In genomic region chr17:32446949-32447348, GRCh38 we compare ENCODE assay signal across 11 cellular contexts. TPM values are rescaled to one million over a fixed set of nuclear protein-coding genes. Genes with fewer than 3 reads are reported as not detected.
DNase-seq lines count a peak whose midpoint lies in the region; ATAC-seq and TF ChIP-seq lines count a peak whose summit lies in the region.
"Had no signal": no experiment of that assay in that cellular context is flagged by ENCODE, and none has a peak within 500 bp of the region (broad histone marks: within the 10 kb centered on the region; RNA-seq: fewer than 3 reads in every experiment).

No MANE protein-coding gene starts in this region.

- H3K27ac Mint-ChIP-seq in stimulated activated naive CD8-positive, alpha-beta T cell treated with anti-CD3 and anti-CD28 coated beads, Interleukin-15, Interleukin-2, amounts not matched to agents 100 ng/mL and 50 ng/mL, for 24 hours, result peak overlapping the region; percentile 19
- H3K27ac Mint-ChIP-seq in endodermal cell (peak overlapping the region; percentile 65), type B pancreatic cell (no peak overlapping the region)

- CTCF ChIA-PET in PC-3 (lab: Charles Lee), result no interaction called here

- no peak overlapping the region for H3K9ac ChIP-seq in PC-3 (ENCODE audit: low read length)
- no peak overlapping the region for H3K9ac ChIP-seq in endodermal cell (ENCODE audit: extremely low read depth, low read length, poor library complexity, severe bottlenecking)

- peaks cover 77% of the 10 kb centered on the region for H3K79me2 ChIP-seq in PC-3 (ENCODE audit: low read length)

- WGBS in endodermal cell (ENCODE audit: insufficient coverage in 1 of 2, insufficient read length in 1 of 2), 2 experiments, result 96 to 100% methylated on average over 2 of the region's 2 CpGs

- POLR2A ChIA-PET in PC-3 (lab: Charles Lee; ENCODE audit: unreplicated experiment), result no interaction called here

- peaks cover 42% of the 10 kb centered on the region for H3K4me1 Mint-ChIP-seq in stimulated activated naive CD8-positive, alpha-beta T cell treated with anti-CD3 and anti-CD28 coated beads, Interleukin-15, Interleukin-2, amounts not matched to agents 100 ng/mL and 50 ng/mL, for 24 hours (ENCODE audit: low read depth)
- H3K4me1 Mint-ChIP-seq in endodermal cell (peaks cover 12% of the 10 kb centered on the region), type B pancreatic cell (ENCODE audit: unreplicated experiment) (peaks cover 18% of the 10 kb centered on the region)

- H3K27me3 ChIP-seq in PC-3 (ENCODE audit: low read length) (no peaks in the 10 kb centered on the region), endodermal cell (ENCODE audit: control insufficient read depth, insufficient read depth, low read length, poor library complexity, severe bottlenecking) (peaks cover 5% of the 10 kb centered on the region)

- no peak for DNase-seq in stimulated activated naive CD8-positive, alpha-beta T cell treated with anti-CD3 and anti-CD28 coated beads, Interleukin-15, Interleukin-2, amounts not matched to agents 100 U/mL and 50 U/mL, for 24 hours
- DNase-seq in PC-3 (no peak), endodermal cell (no peak), type B pancreatic cell (ENCODE audit: extremely low spot score, unreplicated experiment) (no peak), NCI-H2227 (lab: John Stamatoyannopoulos, UW; ENCODE audit: unreplicated experiment) (no peak), iPS-NIHi7 (ENCODE audit: extremely low spot score) (no peak)
- DNase-seq in central memory CD4-positive, alpha-beta T cell, result no peak
- DNase-seq: activated naive CD4-positive, alpha-beta T cell treated with Interleukin-2 at 50 U/mL for 16 hours; kidney glomerular epithelial cell had no signal

- peaks cover 5% of the 10 kb centered on the region for H3K27me3 Mint-ChIP-seq in stimulated activated naive CD8-positive, alpha-beta T cell treated with anti-CD3 and anti-CD28 coated beads, Interleukin-15, Interleukin-2, amounts not matched to agents 100 ng/mL and 50 ng/mL, for 24 hours
- H3K27me3 Mint-ChIP-seq in endodermal cell (ENCODE audit: insufficient read depth), result peaks cover 20% of the 10 kb centered on the region
- H3K27me3 Mint-ChIP-seq in type B pancreatic cell, result peaks cover 11% of the 10 kb centered on the region

- BruUV-seq in PC-3 (replicated peaks; lab: Mats Ljungman, UMichigan), result no TSS peak

- no peak for ATAC-seq in stimulated activated naive CD8-positive, alpha-beta T cell treated with anti-CD3 and anti-CD28 coated beads, Interleukin-15, Interleukin-2, amounts not matched to agents 100 U/mL and 50 U/mL, for 24 hours
- no peak for ATAC-seq in PC-3

- peaks cover 48% of the 10 kb centered on the region for H3K36me3 ChIP-seq in PC-3 (ENCODE audit: low read depth, low read length)
- peaks cover 63% of the 10 kb centered on the region for H3K36me3 ChIP-seq in endodermal cell (ENCODE audit: control insufficient read depth, insufficient read depth, low read length)

- H3K4me3 ChIP-seq in PC-3 (ENCODE audit: low read length) (peak overlapping the region; percentile 89), endodermal cell (ENCODE audit: low read length) (peak overlapping the region; percentile 91)

- no peaks in the 10 kb centered on the region for H3K9me2 ChIP-seq in PC-3 (replicated peaks; ENCODE audit: low read length)

- H2AFZ ChIP-seq in PC-3 (ENCODE audit: low read length), result no peak overlapping the region

- H3F3A ChIP-seq in PC-3 (ENCODE audit: low read length, unreplicated experiment), result no peaks in the 10 kb centered on the region

- no peak for TF ChIP-seq CTCF in PC-3 (conservative IDR thresholded peaks at IDR 0.05; ENCODE audit: low read depth, low read length)
- no peak for TF ChIP-seq CTCF in endodermal cell (conservative IDR thresholded peaks at IDR 0.05)
- TF ChIP-seq CTCF in type B pancreatic cell (conservative IDR thresholded peaks at IDR 0.05), result no peak

- no peaks in the 10 kb centered on the region for H3K9me3 ChIP-seq in PC-3 (ENCODE audit: low read length)
- H3K9me3 ChIP-seq in endodermal cell (ENCODE audit: control insufficient read depth, low read length), result peaks cover 11% of the 10 kb centered on the region

- H3K4me1 ChIP-seq in PC-3 (ENCODE audit: insufficient read depth, low read length), result peaks cover 16% of the 10 kb centered on the region
- no peaks in the 10 kb centered on the region for H3K4me1 ChIP-seq in endodermal cell (ENCODE audit: control insufficient read depth, insufficient read depth, low read length)

- no peaks in the 10 kb centered on the region for H3K9me3 Mint-ChIP-seq in stimulated activated naive CD8-positive, alpha-beta T cell treated with anti-CD3 and anti-CD28 coated beads, Interleukin-15, Interleukin-2, amounts not matched to agents 100 ng/mL and 50 ng/mL, for 24 hours
- H3K9me3 Mint-ChIP-seq in endodermal cell, result peaks cover 11% of the 10 kb centered on the region
- no peaks in the 10 kb centered on the region for H3K9me3 Mint-ChIP-seq in type B pancreatic cell

- peaks cover 58% of the 10 kb centered on the region for H3K36me3 Mint-ChIP-seq in stimulated activated naive CD8-positive, alpha-beta T cell treated with anti-CD3 and anti-CD28 coated beads, Interleukin-15, Interleukin-2, amounts not matched to agents 100 ng/mL and 50 ng/mL, for 24 hours (ENCODE audit: low read depth)
- H3K36me3 Mint-ChIP-seq in endodermal cell (ENCODE audit: low read depth), result peaks cover 44% of the 10 kb centered on the region
- peaks cover 23% of the 10 kb centered on the region for H3K36me3 Mint-ChIP-seq in type B pancreatic cell

- peak overlapping the region; percentile 95 for H3K4me2 ChIP-seq in PC-3 (ENCODE audit: low read length)

- H3K27ac ChIP-seq in PC-3 (ENCODE audit: low read length) (no peak overlapping the region), endodermal cell (ENCODE audit: low read depth, low read length) (no peak overlapping the region)
- H3K27ac ChIP-seq: epithelial cell of prostate had no signal

- H3K4me3 Mint-ChIP-seq in stimulated activated naive CD8-positive, alpha-beta T cell treated with anti-CD3 and anti-CD28 coated beads, Interleukin-15, Interleukin-2, amounts not matched to agents 100 ng/mL and 50 ng/mL, for 24 hours, result peak overlapping the region; percentile 86
- H3K4me3 Mint-ChIP-seq in endodermal cell, result no peak overlapping the region
- H3K4me3 Mint-ChIP-seq in type B pancreatic cell, result peak overlapping the region; percentile 92

- H4K20me1 ChIP-seq in PC-3 (ENCODE audit: low read length), result peaks cover 32% of the 10 kb centered on the region

- intact Hi-C loops in PC-3 (cut with micrococcal nuclease), result no loop called here

RNA-seq across cellular contexts. Expression of gene PSMD11, which starts 2.6 kb away (rescaled TPM):
- 160 and 163 TPM in 2 replicates for total RNA-seq in PC-3 (2014; rRNA removed)
- total RNA-seq in endodermal cell, result 100 to 1,000 TPM; 164 to 168 TPM
- polyA plus RNA-seq in endodermal cell (2013, experiment 1 of 2), result 75.7 TPM
- 80.7 TPM for polyA plus RNA-seq in endodermal cell (2013, experiment 2 of 2)
- 109 and 117 TPM in 2 replicates for total RNA-seq in type B pancreatic cell (ENCODE audit: low replicate concordance)

RNA-seq across cellular contexts. Expression of gene CDK5R1, which starts 39.8 kb away (rescaled TPM):
- total RNA-seq in PC-3 (2014; rRNA removed), result 1.7 and 3.0 TPM in 2 replicates
- 10 to 100 TPM in 1 of 2 donors, 1 to 10 TPM in 1; 9.8 to 10.3 TPM for total RNA-seq in endodermal cell
- polyA plus RNA-seq in endodermal cell (2013, experiment 1 of 2), result 26.6 TPM
- polyA plus RNA-seq in endodermal cell (2013, experiment 2 of 2), result 26.3 TPM
- 6.9 and 9.7 TPM in 2 replicates for total RNA-seq in type B pancreatic cell (ENCODE audit: low replicate concordance)
